19 cellular contexts compared by ENCODE assay signal in the genomic region with DNA sequence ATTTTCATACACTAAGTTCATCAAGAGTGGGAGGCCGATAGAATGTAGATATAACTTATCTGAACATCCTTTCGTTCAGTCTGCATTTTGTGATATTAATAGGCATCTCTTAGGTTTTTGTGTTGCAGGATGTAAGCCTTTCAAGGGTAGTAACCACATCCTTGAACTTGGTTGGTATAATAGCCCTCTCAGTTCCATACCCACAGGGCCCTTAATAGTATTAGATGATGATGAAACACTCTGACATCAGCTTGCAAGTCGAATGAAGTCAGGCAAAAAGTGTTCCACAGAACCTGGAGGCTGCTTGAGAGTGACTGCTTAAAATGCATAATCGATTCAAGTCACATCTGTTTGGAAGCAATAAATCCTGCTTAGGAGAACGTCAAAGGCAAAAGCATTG.
"Had no signal": no experiment of that assay in that cellular context is flagged by ENCODE, and none has a peak within 500 bp of the region (broad histone marks: within the 10 kb centered on the region; RNA-seq: fewer than 3 reads in every experiment).

No MANE protein-coding gene starts in this region.

- DNase-seq: activated CD4-positive, alpha-beta T cell treated with anti-CD3 and anti-CD28 coated beads for 36 hours; activated CD4-positive, alpha-beta T cell treated with anti-CD3 and anti-CD28 coated beads, Interleukin-2, amount 50 U/mL, for 48 hours; activated gamma-delta T cell treated with Interleukin-2 at 50 U/mL for 16 hours; activated T-cell treated with anti-CD3 and anti-CD28 coated beads for 4 hours; adrenal gland; cerebellar nuclear complex; cortex of kidney; left lung; mammary epithelial cell; nephron progenitor cell; upper lobe of left lung had no signal

- H3K27ac ChIP-seq: adrenal gland, left lung, right atrium auricular region, thoracic aorta, upper lobe of left lung had no signal

- ATAC-seq: activated CD4-positive, alpha-beta T cell treated with anti-CD3 and anti-CD28 coated beads for 36 hours; activated naive CD4-positive, alpha-beta T cell treated with anti-CD3 and anti-CD28 coated beads, Interleukin-2, amount 50 U/mL, for 72 hours; left lung had no signal

- H3K9me3 ChIP-seq: adrenal gland, left lung, right atrium auricular region, thoracic aorta, upper lobe of left lung had no signal

- FAIRE-seq: astrocyte, bronchial epithelial cell, endometrium, frontal cortex, TTC549 had no signal

- H3K36me3 ChIP-seq: adrenal gland, left lung, right atrium auricular region, thoracic aorta, upper lobe of left lung had no signal

- H3K4me3 ChIP-seq: adrenal gland, left lung, right atrium auricular region, thoracic aorta, upper lobe of left lung had no signal

- H3K27me3 ChIP-seq: right atrium auricular region, upper lobe of left lung had no signal

- H3K4me1 ChIP-seq: adrenal gland, left lung, right atrium auricular region, upper lobe of left lung had no signal
